ENCODE assay signal across 31 cellular contexts in the genomic region with DNA sequence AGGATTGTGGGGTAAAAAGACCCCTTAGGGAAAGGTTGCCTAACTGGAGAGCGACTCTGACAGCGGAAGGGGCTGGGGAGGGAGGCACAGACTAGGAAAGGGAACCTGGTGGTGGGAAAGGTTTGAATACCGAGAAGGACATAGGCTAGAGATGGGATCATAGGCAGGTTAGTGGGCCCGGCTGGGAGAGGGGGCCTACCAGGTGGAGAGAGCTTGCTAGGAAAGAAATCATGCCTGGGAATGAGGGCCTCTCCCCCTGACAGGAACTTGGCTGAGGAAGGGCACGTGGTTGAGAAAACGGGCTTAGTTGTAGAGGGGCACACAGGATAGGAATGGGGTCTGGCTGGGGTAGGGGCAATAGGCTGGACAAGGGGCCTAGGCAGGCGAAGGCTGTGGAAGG. TPM values are rescaled to one million over a fixed set of nuclear protein-coding genes. Genes with fewer than 3 reads are reported as not detected.
"Had no signal": no experiment of that assay in that cellular context is flagged by ENCODE, and none has a peak within 500 bp of the region (broad histone marks: within the 10 kb centered on the region; RNA-seq: fewer than 3 reads in every experiment).

No MANE protein-coding gene starts in this region.

- H3K4me1 Mint-ChIP-seq: stimulated activated effector memory CD8-positive, alpha-beta T cell treated with anti-CD3 and anti-CD28 coated beads, Interleukin-12 subunit alpha, Interleukin-12 subunit beta, amount 100 ng/mL, for 72 hours; stimulated activated memory B cell treated with anti-CD40 and anti-IgM and Interleukin-4, amounts not matched to agents 10 μg/mL and 1 μg/mL and 100 μg/mL, for 72 hours; stimulated activated naive B cell treated with anti-CD40 and anti-IgM and Interleukin-4, amounts not matched to agents 10 μg/mL and 1 μg/mL and 100 μg/mL, for 72 hours; stimulated activated naive CD8-positive, alpha-beta T cell treated with anti-CD3 and anti-CD28 coated beads, Interleukin-15, amount 100 ng/mL, for 72 hours had no signal

- H3K27me3 Mint-ChIP-seq: stimulated activated naive CD8-positive, alpha-beta T cell treated with anti-CD3 and anti-CD28 coated beads, Interleukin-15, Interleukin-2, amounts not matched to agents 100 ng/mL and 50 ng/mL, for 24 hours had no signal

- H3K36me3 Mint-ChIP-seq: stimulated activated memory B cell treated with anti-CD40 and anti-IgM and Interleukin-4, amounts not matched to agents 10 μg/mL and 1 μg/mL and 100 μg/mL, for 72 hours; stimulated activated naive B cell treated with anti-CD40 and anti-IgM and Interleukin-4, amounts not matched to agents 10 μg/mL and 1 μg/mL and 100 μg/mL, for 72 hours; type B pancreatic cell had no signal

- H3K4me3 Mint-ChIP-seq: stimulated activated effector memory CD8-positive, alpha-beta T cell treated with anti-CD3 and anti-CD28 coated beads, Interleukin-12 subunit alpha, Interleukin-12 subunit beta, amount 100 ng/mL, for 72 hours; stimulated activated memory B cell treated with anti-CD40 and anti-IgM and Interleukin-4, amounts not matched to agents 10 μg/mL and 1 μg/mL and 100 μg/mL, for 72 hours; stimulated activated naive B cell treated with anti-CD40 and anti-IgM and Interleukin-4, amounts not matched to agents 10 μg/mL and 1 μg/mL and 100 μg/mL, for 72 hours; stimulated activated naive CD8-positive, alpha-beta T cell treated with anti-CD3 and anti-CD28 coated beads, Interleukin-15, amount 100 ng/mL, for 72 hours; stimulated activated naive CD8-positive, alpha-beta T cell treated with anti-CD3 and anti-CD28 coated beads, Interleukin-15, Interleukin-2, amounts not matched to agents 100 ng/mL and 50 ng/mL, for 24 hours; type B pancreatic cell had no signal

- DNase-seq: stimulated activated CD4-positive, alpha-beta T cell treated with anti-CD3 and anti-CD28 coated beads, Interleukin-2, amount 100 ng/mL, for 48 hours; stimulated activated CD4-positive, alpha-beta T cell treated with anti-CD3 and anti-CD28 coated beads, Interleukin-4, amount 100 ng/mL, for 1 hour; stimulated activated CD4-positive, alpha-beta T cell treated with anti-CD3 and anti-CD28 coated beads, Interleukin-4, amount 100 ng/mL, for 24 hours; stimulated activated CD4-positive, alpha-beta T cell treated with anti-CD3 and anti-CD28 coated beads, Interleukin-4, amount 100 ng/mL, for 4 hours; stimulated activated CD8-positive, alpha-beta memory T cell treated with anti-CD3 and anti-CD28 coated beads, Interleukin-4, amount 100 ng/mL, for 48 hours; stimulated activated naive B cell treated with anti-CD40 and anti-IgM and Interleukin-4, amounts not matched to agents 10 μg/mL and 1 μg/mL and 100 μg/mL, for 72 hours; stimulated activated naive CD4-positive, alpha-beta T cell; stimulated activated naive CD4-positive, alpha-beta T cell treated with Interleukin-2 at 50 U/mL for 16 hours; stimulated activated naive CD8-positive, alpha-beta T cell treated with anti-CD3 and anti-CD28 coated beads, Interleukin-15, amount 100 ng/mL, for 72 hours; stomach; substantia nigra; testis; thyroid gland; tibial artery; transverse colon; trophoblast cell; upper lobe of left lung; upper lobe of right lung; uterus had no signal

- H3K27ac Mint-ChIP-seq: stimulated activated memory B cell treated with anti-CD40 and anti-IgM and Interleukin-4, amounts not matched to agents 10 μg/mL and 1 μg/mL and 100 μg/mL, for 72 hours; stimulated activated naive CD8-positive, alpha-beta T cell treated with anti-CD3 and anti-CD28 coated beads, Interleukin-15, Interleukin-2, amounts not matched to agents 100 ng/mL and 50 ng/mL, for 24 hours; type B pancreatic cell had no signal

- H3K9me3 Mint-ChIP-seq: stimulated activated effector memory CD8-positive, alpha-beta T cell treated with anti-CD3 and anti-CD28 coated beads, Interleukin-12 subunit alpha, Interleukin-12 subunit beta, amount 100 ng/mL, for 72 hours; stimulated activated naive CD8-positive, alpha-beta T cell treated with anti-CD3 and anti-CD28 coated beads, Interleukin-15, amount 100 ng/mL, for 72 hours; stimulated activated naive CD8-positive, alpha-beta T cell treated with anti-CD3 and anti-CD28 coated beads, Interleukin-15, Interleukin-2, amounts not matched to agents 100 ng/mL and 50 ng/mL, for 24 hours; type B pancreatic cell had no signal

- ATAC-seq: stimulated activated effector memory CD8-positive, alpha-beta T cell treated with anti-CD3 and anti-CD28 coated beads, Interleukin-12 subunit alpha, Interleukin-12 subunit beta, amount 100 ng/mL, for 72 hours; stimulated activated memory B cell treated with anti-CD40 and anti-IgM and Interleukin-4, amounts not matched to agents 10 μg/mL and 1 μg/mL and 100 μg/mL, for 72 hours; stimulated activated naive B cell treated with anti-CD40 and anti-IgM and Interleukin-4, amounts not matched to agents 10 μg/mL and 1 μg/mL and 100 μg/mL, for 72 hours; stimulated activated naive CD8-positive, alpha-beta T cell treated with anti-CD3 and anti-CD28 coated beads, Interleukin-15, amount 100 ng/mL, for 72 hours; upper lobe of right lung had no signal

RNA-seq across cellular contexts. Expression of gene OTUD6A, which starts 4.4 kb away (rescaled TPM):
- total RNA-seq: stomach, subcutaneous adipose tissue, suprapubic skin, temporal lobe, thoracic aorta, thyroid gland, tibial nerve, transverse colon, upper lobe of left lung, upper lobe of right lung, ureter, urinary bladder, uterus, vagina had no signal

RNA-seq across cellular contexts. Expression of gene AWAT2, which starts 16.9 kb away (rescaled TPM):
- total RNA-seq: stomach, temporal lobe, thoracic aorta, thyroid gland, tibial nerve, transverse colon, ureter, urinary bladder, uterus, vagina had no signal
